ENCODE assay signal across 1 cellular context in the genomic region with DNA sequence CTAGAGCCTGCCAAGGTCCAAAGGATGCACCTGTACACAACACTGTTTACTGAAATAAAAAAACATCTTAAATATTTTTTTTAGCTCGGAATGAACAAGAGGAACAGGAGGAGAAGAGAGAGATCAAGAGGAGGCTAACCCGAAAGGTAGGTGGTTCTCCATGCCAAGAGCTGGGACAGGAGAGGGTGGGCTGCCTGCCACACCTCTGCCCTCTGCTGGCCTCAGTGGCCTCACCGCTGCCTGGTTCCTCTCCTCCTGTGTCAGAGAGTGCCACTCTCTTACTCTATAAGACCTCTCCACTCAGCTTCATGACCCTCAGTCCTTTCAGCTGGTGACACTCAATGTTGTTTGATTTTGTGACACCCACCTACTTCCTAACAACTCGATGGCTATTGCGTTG.
TF ChIP-seq lines count a peak whose summit lies in the region.

No MANE protein-coding gene starts in this region.

TF ChIP-seq in K562, 482 proteins besides CTCF, POLR2A, EP300 and RAD21 (continued from another document):
- TF ChIP-seq UBTF (IDR thresholded peaks at IDR 0.05; ENCODE audit: borderline replicate concordance in 1 of 2, low read depth in 2 of 2, low read length in 2 of 2): no peak
- TF ChIP-seq KLF1 (tag; IDR thresholded peaks at IDR 0.05): no peak
- TF ChIP-seq, protein P1, sequence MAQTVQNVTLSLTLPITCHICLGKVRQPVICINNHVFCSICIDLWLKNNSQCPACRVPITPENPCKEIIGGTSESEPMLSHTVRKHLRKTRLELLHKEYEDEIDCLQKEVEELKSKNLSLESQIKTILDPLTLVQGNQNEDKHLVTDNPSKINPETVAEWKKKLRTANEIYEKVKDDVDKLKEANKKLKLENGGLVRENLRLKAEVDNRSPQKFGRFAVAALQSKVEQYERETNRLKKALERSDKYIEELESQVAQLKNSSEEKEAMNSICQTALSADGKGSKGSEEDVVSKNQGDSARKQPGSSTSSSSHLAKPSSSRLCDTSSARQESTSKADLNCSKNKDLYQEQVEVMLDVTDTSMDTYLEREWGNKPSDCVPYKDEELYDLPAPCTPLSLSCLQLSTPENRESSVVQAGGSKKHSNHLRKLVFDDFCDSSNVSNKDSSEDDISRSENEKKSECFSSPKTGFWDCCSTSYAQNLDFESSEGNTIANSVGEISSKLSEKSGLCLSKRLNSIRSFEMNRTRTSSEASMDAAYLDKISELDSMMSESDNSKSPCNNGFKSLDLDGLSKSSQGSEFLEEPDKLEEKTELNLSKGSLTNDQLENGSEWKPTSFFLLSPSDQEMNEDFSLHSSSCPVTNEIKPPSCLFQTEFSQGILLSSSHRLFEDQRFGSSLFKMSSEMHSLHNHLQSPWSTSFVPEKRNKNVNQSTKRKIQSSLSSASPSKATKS (CRISPR knock-in tag; IDR thresholded peaks at IDR 0.05): no peak
- no peak for TF ChIP-seq PRMT5 (CRISPR knock-in tag; IDR thresholded peaks at IDR 0.05)
- TF ChIP-seq HNRNPUL1 (IDR thresholded peaks at IDR 0.05; ENCODE audit: low read length): no peak
- TF ChIP-seq ZNF444 (CRISPR knock-in tag; IDR thresholded peaks at IDR 0.05): no peak
TF ChIP-seq in K562: peak in this region for 0.
